Comparison of ENCODE assay signal across 10 cellular contexts in genomic region chr2:37350034-37350433, GRCh38. TPM values are rescaled to one million over a fixed set of nuclear protein-coding genes. Genes with fewer than 3 reads are reported as not detected.
A peak's percentile ranks its signal among the peaks of the same experiment; 100 is the strongest.
DNase-seq lines count a peak whose midpoint lies in the region; ATAC-seq and TF ChIP-seq lines count a peak whose summit lies in the region.
"Had no signal": no experiment of that assay in that cellular context is flagged by ENCODE, and none has a peak within 500 bp of the region (broad histone marks: within the 10 kb centered on the region; RNA-seq: fewer than 3 reads in every experiment).

No MANE protein-coding gene starts in this region.

- H3F3A ChIP-seq in OCI-LY1 (ENCODE audit: insufficient read depth, low read length) = no peaks in the 10 kb centered on the region

- H3K9me2 ChIP-seq in OCI-LY1 (ENCODE audit: low read depth, low read length) = no peaks in the 10 kb centered on the region

- no peaks in the 10 kb centered on the region for H3K9me3 ChIP-seq in OCI-LY1 (ENCODE audit: low read length)

- no peaks in the 10 kb centered on the region for H4K20me1 ChIP-seq in OCI-LY1 (ENCODE audit: insufficient read depth, low read length)

- no peaks in the 10 kb centered on the region for H3K79me2 ChIP-seq in OCI-LY1 (ENCODE audit: insufficient read depth, low read length)

- H3K36me3 ChIP-seq in OCI-LY1 (ENCODE audit: insufficient read depth, low read length) = no peaks in the 10 kb centered on the region; the same call in 1 of the 2 replicates

- intact Hi-C loops in posterior cingulate gyrus (cut with DNase I) = no loop called here

- H3K27ac ChIP-seq in OCI-LY1 (ENCODE audit: low read depth, low read length, poor library complexity, severe bottlenecking) = peak overlapping the region; percentile 79
- H3K27ac ChIP-seq: SK-N-MC had no signal

- peak overlapping the region; percentile 4; the same call in 1 of the 2 replicates for H3K9ac ChIP-seq in OCI-LY1 (ENCODE audit: low read length)

- H3K36me3 Mint-ChIP-seq in naive B cell = no peaks in the 10 kb centered on the region

- peaks cover 19 to 34% (median 21%) of the 10 kb centered on the region in 3 donors for H3K4me1 Mint-ChIP-seq in naive B cell
- H3K4me1 Mint-ChIP-seq: central memory CD8-positive, alpha-beta T cell had no signal

- no peaks in the 10 kb centered on the region; the same call in 1 of the 2 replicates for H3K27me3 ChIP-seq in OCI-LY1 (ENCODE audit: insufficient read depth, low read length)

- no peak overlapping the region for H2AFZ ChIP-seq in OCI-LY1 (ENCODE audit: low read length)

- ATAC-seq in GM18508 (IDR thresholded peaks at IDR 0.05; ENCODE audit: insufficient read depth, unreplicated experiment) (peak; percentile 76), HG03457 (IDR thresholded peaks at IDR 0.05; ENCODE audit: unreplicated experiment) (peak; percentile 55), naive B cell (ENCODE audit: low read depth in 2 of 2) (peak; percentile 70 to 76)

- peak overlapping the region; percentile 23 for H3K4me3 ChIP-seq in OCI-LY1 (ENCODE audit: low read depth, low read length, poor library complexity, severe bottlenecking)
- H3K4me3 ChIP-seq: SK-N-MC had no signal

- H3K27ac Mint-ChIP-seq in naive B cell = peak overlapping the region; percentile 37 to 98 (median 95)

- no peak for TF ChIP-seq CTCF in OCI-LY1 (IDR thresholded peaks at IDR 0.05; ENCODE audit: low read length)

- peak overlapping the region; percentile 24 for H3K4me2 ChIP-seq in OCI-LY1 (ENCODE audit: low read length)

- H3K9me3 Mint-ChIP-seq in naive B cell = no peaks in the 10 kb centered on the region
- H3K9me3 Mint-ChIP-seq: central memory CD8-positive, alpha-beta T cell had no signal

- peaks cover 4 to 30% (median 13%) of the 10 kb centered on the region in 3 donors for H3K27me3 Mint-ChIP-seq in naive B cell
- H3K27me3 Mint-ChIP-seq: central memory CD8-positive, alpha-beta T cell had no signal

- DNase-seq in naive B cell (peak; percentile 54), cerebellar nuclear complex (lab: John Stamatoyannopoulos, UW) (no peak), posterior cingulate gyrus (no peak), iPS-NIHi11 (ENCODE audit: low spot score) (no peak)
- no peak for DNase-seq in activated naive CD4-positive, alpha-beta T cell treated with anti-CD3 and anti-CD28 coated beads, Interleukin-2, amount 50 U/mL, for 16 hours

- peaks cover 76% of the 10 kb centered on the region for H3K4me1 ChIP-seq in OCI-LY1 (ENCODE audit: insufficient read depth, low read length, severe bottlenecking)

- peak overlapping the region; percentile 8 to 65 (median 35) for H3K4me3 Mint-ChIP-seq in naive B cell
- H3K4me3 Mint-ChIP-seq: central memory CD8-positive, alpha-beta T cell had no signal

RNA-seq across cellular contexts. Expression of gene QPCT, which starts 5.6 kb away (rescaled TPM):
- 1 to 10 TPM in 3 of 6 donors, under 1 TPM in 3; 0.14 to 1.8 (median 1.1) TPM for polyA plus RNA-seq in naive B cell (ENCODE audit: low read depth in 6 of 6)

RNA-seq across cellular contexts. Expression of gene PRKD3, which starts 25.4 kb away (rescaled TPM):
- polyA plus RNA-seq in naive B cell (ENCODE audit: low read depth in 6 of 6) = 10 to 100 TPM; 47.1 to 65.5 (median 54.0) TPM
